ENCODE assay signal across 8 cellular contexts in the genomic region with DNA sequence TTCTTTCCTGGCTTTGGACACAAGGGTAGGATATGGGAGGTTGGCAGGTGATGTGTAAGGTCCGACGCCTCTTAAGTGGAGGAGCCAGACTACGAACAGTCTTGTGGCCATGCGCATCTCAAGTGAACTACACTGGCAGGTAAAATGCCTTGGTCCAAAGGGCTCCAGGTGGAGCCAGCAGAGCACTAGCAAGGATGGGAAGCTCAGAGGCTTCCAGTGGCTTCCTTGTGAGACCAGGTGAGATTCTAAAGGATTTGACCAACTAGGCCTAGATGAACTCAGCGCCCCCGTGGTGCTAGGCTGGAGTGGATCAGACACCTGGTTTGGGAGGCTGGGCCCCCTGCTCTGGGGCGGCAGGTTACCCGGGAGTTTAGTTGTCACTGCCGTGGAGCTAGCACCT.
DNase-seq lines count a peak whose midpoint lies in the region; ATAC-seq lines count a peak whose summit lies in the region.

No MANE protein-coding gene starts in this region.

- DNase-seq in NCI-H748 (lab: John Stamatoyannopoulos, UW; ENCODE audit: unreplicated experiment) (peak; percentile 7), NCI-H748 treated with DMSO at 0.1 percent for 48 hours (lab: John Stamatoyannopoulos, UW) (no peak), NCI-H2171 (lab: John Stamatoyannopoulos, UW) (no peak), NCI-H510A treated with DMSO at 0.1 percent for 48 hours (lab: John Stamatoyannopoulos, UW) (no peak)
- DNase-seq in activated T-cell treated with anti-CD3 and anti-CD28 coated beads, Interleukin-2, amount 50 U/mL, for 48 hours, result peak; percentile 39 to 45
- DNase-seq in stimulated activated naive CD8-positive, alpha-beta T cell treated with anti-CD3 and anti-CD28 coated beads, Interleukin-15, amount 100 ng/mL, for 72 hours, result peak in 1 of 2 donors; percentile 23

- peak overlapping the region; percentile 94 to 98 for H3K4me3 Mint-ChIP-seq in stimulated activated naive CD8-positive, alpha-beta T cell treated with anti-CD3 and anti-CD28 coated beads, Interleukin-15, amount 100 ng/mL, for 72 hours

- H3K9ac ChIP-seq in iPS-20b (ENCODE audit: low read depth, low read length), result peak overlapping the region; percentile 99

- no peaks in the 10 kb centered on the region for H3K27me3 Mint-ChIP-seq in stimulated activated naive CD8-positive, alpha-beta T cell treated with anti-CD3 and anti-CD28 coated beads, Interleukin-15, amount 100 ng/mL, for 72 hours

- H3K27me3 ChIP-seq in iPS-20b (ENCODE audit: insufficient read depth, low read length), result no peaks in the 10 kb centered on the region

- no peaks in the 10 kb centered on the region for H3K9me3 Mint-ChIP-seq in stimulated activated naive CD8-positive, alpha-beta T cell treated with anti-CD3 and anti-CD28 coated beads, Interleukin-15, amount 100 ng/mL, for 72 hours

- no peak for ATAC-seq in stimulated activated naive CD8-positive, alpha-beta T cell treated with anti-CD3 and anti-CD28 coated beads, Interleukin-15, amount 100 ng/mL, for 72 hours
- ATAC-seq in HG02588 (IDR thresholded peaks at IDR 0.05; ENCODE audit: unreplicated experiment), result no peak

- peaks cover 59% of the 10 kb centered on the region for H3K4me1 Mint-ChIP-seq in stimulated activated naive CD8-positive, alpha-beta T cell treated with anti-CD3 and anti-CD28 coated beads, Interleukin-15, amount 100 ng/mL, for 72 hours

- peak overlapping the region; percentile 98 for H3K27ac Mint-ChIP-seq in stimulated activated naive CD8-positive, alpha-beta T cell treated with anti-CD3 and anti-CD28 coated beads, Interleukin-15, amount 100 ng/mL, for 72 hours

- peak overlapping the region; percentile 92 for H3K4me3 ChIP-seq in iPS-20b (ENCODE audit: low read length)

- H3K27ac ChIP-seq in iPS-20b (ENCODE audit: low read length), result peak overlapping the region; percentile 81

- no peaks in the 10 kb centered on the region for H3K9me3 ChIP-seq in iPS-20b (ENCODE audit: insufficient read depth, low read depth, low read length)

- peaks cover 5% of the 10 kb centered on the region; the same call in 1 of the 2 replicates for H3K4me1 ChIP-seq in iPS-20b (ENCODE audit: insufficient read depth, low read length)

- peaks cover 33% of the 10 kb centered on the region for H3K36me3 ChIP-seq in iPS-20b (ENCODE audit: insufficient read depth, low read depth, low read length)

Comparison
In these comparisons a context has a peak if more than half of its experiments do, and no peak if none do; other contexts are left out.
1. DNase-seq: peak in NCI-H748 (single experiment) and activated T-cell treated with anti-CD3 and anti-CD28 coated beads, Interleukin-2, amount 50 U/mL, for 48 hours (2 of 2); none in NCI-H748 treated with DMSO at 0.1 percent for 48 hours (single experiment), NCI-H2171 (single experiment) and NCI-H510A treated with DMSO at 0.1 percent for 48 hours (single experiment).